In genomic region chr2:27370026-27370815, GRCh38 we compare ENCODE assay signal across 8 cellular contexts. TPM values are rescaled to one million over a fixed set of nuclear protein-coding genes. Genes with fewer than 3 reads are reported as not detected.
DNase-seq lines count a peak whose midpoint lies in the region; ATAC-seq and TF ChIP-seq lines count a peak whose summit lies in the region.

TSS of gene EIF2B4 (minus strand) at chr2:27370338. CDS start at chr2:27370314, 24 bp downstream.
TSS of gene SNX17 (plus strand) at chr2:27370616. CDS start at chr2:27370744, 128 bp downstream.

- CTCF ChIA-PET in RWPE1 (lab: Yijun Ruan, JAX) = interaction anchor here (0.6 to 1.7 kb wide), 9 partner anchors 10 to 105 kb away, joined by 3 to 8 read pairs (median 3); partner anchors contain the start of gene GTF3C2
- CTCF ChIA-PET in naive thymus-derived CD4-positive, alpha-beta T cell (lab: Charles Lee) = interaction anchor here (0.7 to 3.0 kb wide), 4 partner anchors 10 to 61 kb away, joined by 3 to 10 read pairs (median 4); partner anchors contain the start of gene ZNF513

- no peaks in the 10 kb centered on the region for H3K9me3 ChIP-seq in naive thymus-derived CD4-positive, alpha-beta T cell (ENCODE audit: control insufficient read depth in 2 of 3, low read length in 3 of 3)

- DNase-seq in ELR (ENCODE audit: low read depth) (peak; percentile 98), H4 (ENCODE audit: low spot score) (peak; percentile 95), LNCaP clone FGC (ENCODE audit: low read depth) (peak; percentile 96), RWPE1 (ENCODE audit: low spot score) (peak; percentile 94), fibroblast of gingiva (ENCODE audit: low read depth) (peak; percentile 99)
- peak; percentile 96 to 100 (median 99) for DNase-seq in naive thymus-derived CD4-positive, alpha-beta T cell
- peak; percentile 99 for DNase-seq in stimulated activated naive B cell treated with anti-CD40 and anti-IgM and Interleukin-4, amounts not matched to agents 10 μg/mL and 1 μg/mL and 100 μg/mL, for 72 hours

- no peaks in the 10 kb centered on the region for H3K27me3 ChIP-seq in naive thymus-derived CD4-positive, alpha-beta T cell (ENCODE audit: control insufficient read depth in 2 of 2, insufficient read depth in 2 of 2, low read length in 2 of 2)

- peak; percentile 96 for ATAC-seq in activated T-helper 17 cell treated with anti-CD3 and anti-CD28 coated beads, Interleukin-2, amount 50 U/mL, for 72 hours (replicated peaks)
- peak; percentile 96 for ATAC-seq in naive thymus-derived CD4-positive, alpha-beta T cell
- peak; percentile 89 to 91 for ATAC-seq in stimulated activated naive B cell treated with anti-CD40 and anti-IgM and Interleukin-4, amounts not matched to agents 10 μg/mL and 1 μg/mL and 100 μg/mL, for 72 hours (replicated peaks)

- peak; percentile 99 for TF ChIP-seq CTCF in LNCaP clone FGC (IDR thresholded peaks at IDR 0.05; ENCODE audit: control insufficient read depth, extremely low read depth, insufficient read depth)
- TF ChIP-seq CTCF in RWPE1 (conservative IDR thresholded peaks at IDR 0.05; ENCODE audit: low read depth) = peak; percentile 89

- POLR2A ChIA-PET in RWPE1 (lab: Yijun Ruan, JAX; ENCODE audit: low non-redundant PET) = interaction anchor here (0.7 kb wide), 1 partner anchor 10 kb away, joined by 3 read pairs; no protein-coding TSS in a partner anchor
- POLR2A ChIA-PET in naive thymus-derived CD4-positive, alpha-beta T cell (lab: Charles Lee) = interaction anchor here (0.7 to 10.6 kb wide), 11 partner anchors 10 to 319 kb away, joined by 3 to 67 read pairs (median 7); partner anchors contain the start of genes AGBL5, CCDC121, GPN1 and GTF3C2

- peak within 1 kb of the TSS; percentile 92 for H3K4me3 Mint-ChIP-seq in activated T-helper 17 cell treated with anti-CD3 and anti-CD28 coated beads, Interleukin-2, amount 50 U/mL, for 72 hours
- H3K4me3 Mint-ChIP-seq in naive thymus-derived CD4-positive, alpha-beta T cell = peak within 1 kb of the TSS; percentile 85 to 100 (median 96)
- H3K4me3 Mint-ChIP-seq in stimulated activated naive B cell treated with anti-CD40 and anti-IgM and Interleukin-4, amounts not matched to agents 10 μg/mL and 1 μg/mL and 100 μg/mL, for 72 hours = peak within 1 kb of the TSS; percentile 87 to 92

- H3K27me3 Mint-ChIP-seq in activated T-helper 17 cell treated with anti-CD3 and anti-CD28 coated beads, Interleukin-2, amount 50 U/mL, for 72 hours = no peaks in the 10 kb centered on the region
- H3K27me3 Mint-ChIP-seq in naive thymus-derived CD4-positive, alpha-beta T cell = no peaks in the 10 kb centered on the region
- no peaks in the 10 kb centered on the region for H3K27me3 Mint-ChIP-seq in stimulated activated naive B cell treated with anti-CD40 and anti-IgM and Interleukin-4, amounts not matched to agents 10 μg/mL and 1 μg/mL and 100 μg/mL, for 72 hours

- peak within 1 kb of the TSS; percentile 90 for H3K27ac Mint-ChIP-seq in activated T-helper 17 cell treated with anti-CD3 and anti-CD28 coated beads, Interleukin-2, amount 50 U/mL, for 72 hours
- H3K27ac Mint-ChIP-seq in naive thymus-derived CD4-positive, alpha-beta T cell = peak within 1 kb of the TSS; percentile 81 to 99 (median 95)
- H3K27ac Mint-ChIP-seq in stimulated activated naive B cell treated with anti-CD40 and anti-IgM and Interleukin-4, amounts not matched to agents 10 μg/mL and 1 μg/mL and 100 μg/mL, for 72 hours = peak within 1 kb of the TSS; percentile 100

- H3K36me3 Mint-ChIP-seq in activated T-helper 17 cell treated with anti-CD3 and anti-CD28 coated beads, Interleukin-2, amount 50 U/mL, for 72 hours (ENCODE audit: low read depth) = peaks cover 92% of the 10 kb centered on the region
- H3K36me3 Mint-ChIP-seq in naive thymus-derived CD4-positive, alpha-beta T cell = peaks cover 4 to 28% (median 26%) of the 10 kb centered on the region in 5 donors
- peaks cover 34 to 71% of the 10 kb centered on the region in 2 donors for H3K36me3 Mint-ChIP-seq in stimulated activated naive B cell treated with anti-CD40 and anti-IgM and Interleukin-4, amounts not matched to agents 10 μg/mL and 1 μg/mL and 100 μg/mL, for 72 hours

- peak within 1 kb of the TSS; percentile 85 for H3K27ac ChIP-seq in RWPE1
- H3K27ac ChIP-seq in naive thymus-derived CD4-positive, alpha-beta T cell (ENCODE audit: low read depth, low read length) = peak within 1 kb of the TSS; percentile 93

- peaks cover 28% of the 10 kb centered on the region for H3K4me1 Mint-ChIP-seq in activated T-helper 17 cell treated with anti-CD3 and anti-CD28 coated beads, Interleukin-2, amount 50 U/mL, for 72 hours
- peaks cover 29 to 53% (median 46%) of the 10 kb centered on the region in 7 donors for H3K4me1 Mint-ChIP-seq in naive thymus-derived CD4-positive, alpha-beta T cell
- peaks cover 31 to 61% of the 10 kb centered on the region in 2 donors for H3K4me1 Mint-ChIP-seq in stimulated activated naive B cell treated with anti-CD40 and anti-IgM and Interleukin-4, amounts not matched to agents 10 μg/mL and 1 μg/mL and 100 μg/mL, for 72 hours

- H3K9me3 Mint-ChIP-seq in activated T-helper 17 cell treated with anti-CD3 and anti-CD28 coated beads, Interleukin-2, amount 50 U/mL, for 72 hours = no peaks in the 10 kb centered on the region
- no peaks in the 10 kb centered on the region for H3K9me3 Mint-ChIP-seq in naive thymus-derived CD4-positive, alpha-beta T cell
- H3K9me3 Mint-ChIP-seq in stimulated activated naive B cell treated with anti-CD40 and anti-IgM and Interleukin-4, amounts not matched to agents 10 μg/mL and 1 μg/mL and 100 μg/mL, for 72 hours = no peaks in the 10 kb centered on the region

- peak within 1 kb of the TSS; percentile 92 for H3K4me3 ChIP-seq in LNCaP clone FGC (ENCODE audit: low read depth, low read length)
- peak within 1 kb of the TSS; percentile 94 for H3K4me3 ChIP-seq in naive thymus-derived CD4-positive, alpha-beta T cell (ENCODE audit: low read length)

- H3K36me3 ChIP-seq in naive thymus-derived CD4-positive, alpha-beta T cell (ENCODE audit: control insufficient read depth in 2 of 3, insufficient read depth in 3 of 3, low read length in 3 of 3) = peaks cover 27 to 63% (median 34%) of the 10 kb centered on the region in 3 experiments

- intact Hi-C loops in naive thymus-derived CD4-positive, alpha-beta T cell (cut with micrococcal nuclease) = loop anchor here (1.0 to 5.0 kb wide), 23 partner anchors 10 to 585 kb away; partner anchors contain the start of genes CAD (in 2 of the 2), IFT172 (in 2 of the 2), MPV17 (in 2 of the 2) and NRBP1 (in 2 of the 2)

- H3K4me1 ChIP-seq in naive thymus-derived CD4-positive, alpha-beta T cell (ENCODE audit: control insufficient read depth in 2 of 2, insufficient read depth in 2 of 2, low read length in 2 of 2) = peaks cover 29 to 30% of the 10 kb centered on the region in 2 donors

RNA-seq across cellular contexts. Expression of gene EIF2B4, which starts in this region (rescaled TPM):
- 15.0 and 23.8 TPM in 2 replicates for total RNA-seq in H4 (2014; rRNA removed; shearing (Covaris generic))
- total RNA-seq in activated T-helper 17 cell treated with anti-CD3 and anti-CD28 coated beads, Interleukin-2, amount 50 U/mL, for 72 hours = 10 to 100 TPM; 34.7 to 42.9 TPM
- 10 to 100 TPM; 36.5 to 56.1 (median 44.1) TPM for total RNA-seq in naive thymus-derived CD4-positive, alpha-beta T cell
- polyA plus RNA-seq in naive thymus-derived CD4-positive, alpha-beta T cell = 10 to 100 TPM; 23.8 to 42.2 TPM

RNA-seq across cellular contexts. Expression of gene SNX17, which starts in this region (rescaled TPM):
- total RNA-seq in H4 (2014; rRNA removed; shearing (Covaris generic)) = 79.6 and 84.6 TPM in 2 replicates
- total RNA-seq in activated T-helper 17 cell treated with anti-CD3 and anti-CD28 coated beads, Interleukin-2, amount 50 U/mL, for 72 hours = 10 to 100 TPM; 59.0 to 90.4 TPM
- total RNA-seq in naive thymus-derived CD4-positive, alpha-beta T cell = 100 to 1,000 TPM in 3 of 5 experiments, 10 to 100 TPM in 2; 71.0 to 128 (median 111) TPM
- 100 to 1,000 TPM; 187 to 209 TPM for polyA plus RNA-seq in naive thymus-derived CD4-positive, alpha-beta T cell

Comparison
In these comparisons a context has a peak if more than half of its experiments do, and no peak if none do; other contexts are left out.
1. Peak in every context shown above with its lines: DNase-seq, ATAC-seq, H3K4me3 ChIP-seq and H3K27ac ChIP-seq.